8 cellular contexts compared by ENCODE assay signal in the genomic region with DNA sequence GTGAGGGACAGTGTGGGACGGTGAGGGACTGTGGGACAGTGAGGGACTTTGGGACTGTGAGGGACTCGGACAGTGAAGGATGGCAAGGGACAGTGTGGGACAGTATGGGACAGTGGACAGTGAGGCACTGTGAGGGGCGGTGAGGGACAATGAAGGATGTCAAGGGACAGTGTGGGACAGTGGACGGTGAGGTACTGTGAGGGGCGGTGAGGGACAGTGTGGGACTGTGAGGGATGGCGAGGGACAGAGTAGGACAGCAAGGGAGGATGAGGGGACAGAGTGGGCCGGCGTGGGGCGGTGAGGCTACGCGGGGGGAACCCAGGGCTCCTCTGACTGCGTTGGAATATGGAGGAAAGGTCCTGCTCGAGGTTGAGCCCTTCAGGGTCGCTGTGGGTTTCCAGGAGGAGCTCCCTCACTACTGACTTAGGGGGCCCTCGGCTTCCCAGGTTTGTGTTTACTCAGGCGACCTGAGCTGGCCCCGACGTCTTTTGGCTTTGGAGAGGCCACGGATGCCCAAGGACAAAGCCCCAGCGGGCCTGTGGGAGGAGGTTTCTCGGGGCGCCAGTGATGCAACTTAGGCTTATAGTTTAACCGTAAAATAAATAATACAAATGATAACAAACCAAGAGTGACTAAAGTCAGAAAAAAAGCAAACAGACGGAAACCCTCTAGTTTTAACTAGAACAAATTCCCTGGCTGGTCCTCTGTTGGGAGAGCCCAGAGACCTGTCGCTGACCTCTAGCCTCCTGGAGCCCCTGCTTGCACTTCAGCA. TPM values are rescaled to one million over a fixed set of nuclear protein-coding genes. Genes with fewer than 3 reads are reported as not detected.
A peak's percentile ranks its signal among the peaks of the same experiment; 100 is the strongest.
DNase-seq lines count a peak whose midpoint lies in the region; ATAC-seq and TF ChIP-seq lines count a peak whose summit lies in the region.

No MANE protein-coding gene starts in this region.

- ATAC-seq in GM18502 (IDR thresholded peaks at IDR 0.05; ENCODE audit: poor library complexity, unreplicated experiment) = no peak

- H3K27me3 ChIP-seq in A673 (replicated peaks; ENCODE audit: insufficient read depth, low read depth, low read length, poor library complexity) = no peaks in the 10 kb centered on the region
- no peaks in the 10 kb centered on the region; the same call in 1 of the 2 replicates for H3K27me3 ChIP-seq in KMS-11 (ENCODE audit: insufficient read depth, low read depth)
- H3K27me3 ChIP-seq in endocrine pancreas (ENCODE audit: control insufficient read depth, insufficient read depth, low read length) = no peaks in the 10 kb centered on the region

- H3K36me3 ChIP-seq in A673 (ENCODE audit: insufficient read depth, low read length, poor library complexity, severe bottlenecking) (no peaks in the 10 kb centered on the region), KMS-11 (ENCODE audit: insufficient read depth) (no peaks in the 10 kb centered on the region), endocrine pancreas (ENCODE audit: control insufficient read depth, insufficient read depth, low read length) (no peaks in the 10 kb centered on the region)

- H3K4me3 ChIP-seq in A673 (ENCODE audit: low read depth, low read length, poor library complexity, severe bottlenecking) (peak overlapping the region; percentile 79), KMS-11 (IDR thresholded peaks at IDR 0.05; ENCODE audit: insufficient read depth, low read depth, low read length) (no peak overlapping the region), endocrine pancreas (ENCODE audit: control insufficient read depth, insufficient read depth, low read length) (no peak overlapping the region)

- H3K4me1 ChIP-seq in A673 (ENCODE audit: insufficient read depth, low read length, poor library complexity, severe bottlenecking) (peaks cover 47% of the 10 kb centered on the region), KMS-11 (ENCODE audit: low read depth, poor library complexity, severe bottlenecking) (peaks cover 8% of the 10 kb centered on the region), endocrine pancreas (ENCODE audit: control insufficient read depth, insufficient read depth, low read length) (peaks cover 13% of the 10 kb centered on the region)

- CTCF ChIA-PET in A673 (lab: Charles Lee) = no interaction called here

- H3K9ac ChIP-seq in KMS-11 = no peak overlapping the region
- H3K9ac ChIP-seq in endocrine pancreas (ENCODE audit: control insufficient read depth, insufficient read depth, low read length) = peak overlapping the region; percentile 49

- H3K27ac ChIP-seq in A673 (ENCODE audit: low read depth, low read length, poor library complexity, severe bottlenecking) = peak overlapping the region; percentile 85
- no peak overlapping the region for H3K27ac ChIP-seq in KMS-11

- H3K9me3 ChIP-seq in A673 (ENCODE audit: low read depth, low read length, poor library complexity, severe bottlenecking) (no peaks in the 10 kb centered on the region), endocrine pancreas (ENCODE audit: control insufficient read depth, low read length) (no peaks in the 10 kb centered on the region)

- intact Hi-C loops in A673 (cut with micrococcal nuclease; ENCODE audit: unreplicated experiment) = no loop called here

- no peak overlapping the region for H3K4me2 ChIP-seq in KMS-11

- H3K79me2 ChIP-seq in KMS-11 (ENCODE audit: insufficient read depth, low read depth) = no peaks in the 10 kb centered on the region

- peak overlapping the region; percentile 80; the same call in 1 of the 2 replicates for H2AFZ ChIP-seq in KMS-11 (ENCODE audit: low read depth)

- DNase-seq in A673 (ENCODE audit: low spot score) (no peak), myocyte (ENCODE audit: low read depth) (peak; percentile 51), RPMI8226 (no peak)
- DNase-seq in stimulated activated CD4-positive, alpha-beta T cell treated with anti-CD3 and anti-CD28 coated beads, Interleukin-12 subunit alpha, Interleukin-12 subunit beta, amount 100 ng/mL, for 4 hours = no peak
- no peak for DNase-seq in central memory CD4-positive, alpha-beta T cell

- BruUV-seq in A673 (replicated peaks; lab: Mats Ljungman, UMichigan) = no TSS peak

- POLR2A ChIA-PET in A673 (lab: Charles Lee; ENCODE audit: low non-redundant PET) = no interaction called here

- no peaks in the 10 kb centered on the region for H4K20me1 ChIP-seq in KMS-11 (ENCODE audit: insufficient read depth)

- TF ChIP-seq CTCF in A673 (conservative IDR thresholded peaks at IDR 0.05; ENCODE audit: low read depth, low read length) (no peak), KMS-11 (conservative IDR thresholded peaks at IDR 0.05; ENCODE audit: low read depth, low read length) (no peak)

RNA-seq across cellular contexts. Expression of a gene that starts 1.1 kb away (rescaled TPM):
- total RNA-seq in A673 (2021) = 36.2 and 44.4 TPM in 2 replicates
- 138 and 194 TPM in 2 replicates for total RNA-seq in myocyte
- polyA plus RNA-seq in myocyte (2012) = 84.3 TPM
